In the genomic region with DNA sequence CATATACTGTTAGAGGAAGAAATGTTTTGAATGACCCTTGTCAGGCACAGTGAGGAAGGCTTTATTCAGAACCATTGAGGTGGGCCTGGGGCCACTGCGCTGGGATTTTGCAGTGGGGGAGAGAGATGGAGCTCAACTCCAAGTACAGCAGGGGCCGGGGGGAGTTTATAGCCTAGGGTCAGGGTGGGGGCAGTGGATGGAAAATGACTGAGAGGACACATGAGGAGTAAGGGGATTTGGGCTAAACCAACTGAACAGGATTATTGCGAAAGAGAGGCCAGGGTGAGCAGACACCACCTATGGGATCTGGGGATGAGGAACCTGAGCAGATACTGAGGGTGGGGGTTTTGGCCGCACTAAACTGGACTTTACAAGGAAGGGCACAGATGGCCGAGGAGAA, we compare ENCODE assay signal across 26 cellular contexts.
"Had no signal": no experiment of that assay in that cellular context is flagged by ENCODE, and none has a peak within 500 bp of the region (broad histone marks: within the 10 kb centered on the region; RNA-seq: fewer than 3 reads in every experiment).

No MANE protein-coding gene starts in this region.

- H3K36me3 ChIP-seq: ovary had no signal

- H3K9me3 ChIP-seq: body of pancreas, lower lobe of right lung, ovary, psoas muscle, right atrium auricular region, tibial artery had no signal

- H3K27ac ChIP-seq: body of pancreas, cardiac muscle cell, heart right ventricle, lower lobe of right lung, ovary, psoas muscle, right atrium auricular region, tibial artery had no signal

- H3K4me3 ChIP-seq: body of pancreas, cardiac muscle cell, heart right ventricle, lower lobe of right lung, ovary, psoas muscle, right atrium auricular region, tibial artery had no signal

- H3K4me1 ChIP-seq: body of pancreas, psoas muscle, right atrium auricular region had no signal

- H3K27me3 ChIP-seq: body of pancreas, cardiac muscle cell, heart right ventricle, ovary, right atrium auricular region, tibial artery had no signal

- FAIRE-seq: endometrium, keratinocyte, TTC549, urothelium cell line had no signal

- DNase-seq: activated B cell treated with CpG ODN at 0.5 μM for 24 hours; activated CD4-positive, alpha-beta T cell treated with anti-CD3 and anti-CD28 coated beads for 36 hours; activated CD4-positive, alpha-beta T cell treated with anti-CD3 and anti-CD28 coated beads, Interleukin-2, amount 50 U/mL, for 4 hours; activated CD8-positive, alpha-beta memory T cell treated with anti-CD3 and anti-CD28 coated beads for 24 hours; activated naive CD4-positive, alpha-beta T cell treated with anti-CD3 and anti-CD28 coated beads, Interleukin-2, amount 50 U/mL, for 16 hours; activated naive CD8-positive, alpha-beta T cell treated with anti-CD3 and anti-CD28 coated beads, Interleukin-2, amount 50 U/mL, for 24 hours; activated T-cell treated with anti-CD3 and anti-CD28 coated beads, Interleukin-2, amount 50 U/mL, for 48 hours; effector CD4-positive, alpha-beta T cell; heart right ventricle; lower lobe of right lung; mesendoderm; naive B cell; psoas muscle; stimulated activated CD4-positive, alpha-beta T cell treated with anti-CD3 and anti-CD28 coated beads, Interleukin-1b, Interleukin-23, amount 100 ng/mL, for 48 hours; substantia nigra; T-helper 1 cell had no signal

- ATAC-seq: activated CD4-positive, alpha-beta T cell treated with anti-CD3 and anti-CD28 coated beads for 36 hours; activated naive CD8-positive, alpha-beta T cell treated with anti-CD3 and anti-CD28 coated beads, Interleukin-2, amount 50 U/mL, for 24 hours; body of pancreas; heart right ventricle; left colon; lower lobe of right lung; psoas muscle had no signal
